In genomic region chr6:40587240-40588069, GRCh38 we compare ENCODE assay signal across 8 cellular contexts. TPM values are rescaled to one million over a fixed set of nuclear protein-coding genes. Genes with fewer than 3 reads are reported as not detected.
A peak's percentile ranks its signal among the peaks of the same experiment; 100 is the strongest.
DNase-seq lines count a peak whose midpoint lies in the region; ATAC-seq and TF ChIP-seq lines count a peak whose summit lies in the region.

Gene LRFN2 (minus strand): TSS chr6:40587364.

- intact Hi-C loops in Right ventricle myocardium superior (cut with DNase I) = loop anchor here (10.0 kb wide), 1 partner anchor 263 kb away; no protein-coding TSS in a partner anchor
- intact Hi-C loops in tibial artery (cut with DNase I; ENCODE audit: low total_unique reads) = no loop called here

- H3K4me3 ChIP-seq in tibial artery = peak within 1 kb of the TSS; percentile 45 to 55

- no peaks in the 10 kb centered on the region for H3K36me3 Mint-ChIP-seq in activated naive CD8-positive, alpha-beta T cell treated with anti-CD3 and anti-CD28 coated beads for 36 hours

- DNase-seq in AML-193 (lab: John Stamatoyannopoulos, UW) (peak; percentile 58 to 62), GM19240 (ENCODE audit: insufficient read length, low spot score) (peak; percentile 44), HuH-7 (ENCODE audit: low spot score) (peak; percentile 62), SHP77 (lab: John Stamatoyannopoulos, UW) (peak; percentile 60 to 78), Right ventricle myocardium superior (peak; percentile 79), pons (ENCODE audit: low spot score) (peak; percentile 20), tibial artery (peak; percentile 49 to 70)
- peak; percentile 80 for DNase-seq in activated naive CD8-positive, alpha-beta T cell treated with anti-CD3 and anti-CD28 coated beads for 36 hours

- H3K4me3 Mint-ChIP-seq in activated naive CD8-positive, alpha-beta T cell treated with anti-CD3 and anti-CD28 coated beads for 36 hours = peak within 1 kb of the TSS; percentile 76

- peak; percentile 71 to 72 for TF ChIP-seq CTCF in tibial artery (IDR thresholded peaks at IDR 0.05)

- no peak within 1 kb of the TSS for H3K27ac Mint-ChIP-seq in activated naive CD8-positive, alpha-beta T cell treated with anti-CD3 and anti-CD28 coated beads for 36 hours

- ATAC-seq in Right ventricle myocardium superior (ENCODE audit: poor library complexity) = peak; percentile 97

- peaks cover 57% of the 10 kb centered on the region for H3K27me3 Mint-ChIP-seq in activated naive CD8-positive, alpha-beta T cell treated with anti-CD3 and anti-CD28 coated beads for 36 hours

- H3K36me3 ChIP-seq in tibial artery = no peaks in the 10 kb centered on the region

- H3K9me3 ChIP-seq in tibial artery = no peaks in the 10 kb centered on the region

- no peaks in the 10 kb centered on the region for H3K9me3 Mint-ChIP-seq in activated naive CD8-positive, alpha-beta T cell treated with anti-CD3 and anti-CD28 coated beads for 36 hours

- H3K27me3 ChIP-seq in tibial artery = peaks cover 0 to 74% of the 10 kb centered on the region in 2 donors

- H3K4me1 Mint-ChIP-seq in activated naive CD8-positive, alpha-beta T cell treated with anti-CD3 and anti-CD28 coated beads for 36 hours = peaks cover 3% of the 10 kb centered on the region

- H3K4me1 ChIP-seq in tibial artery = peaks cover 0 to 25% (median 20%) of the 10 kb centered on the region in 4 donors

- no peak within 1 kb of the TSS for H3K27ac ChIP-seq in tibial artery

RNA-seq across cellular contexts. Expression of gene LRFN2, which starts in this region (rescaled TPM):
- total RNA-seq in activated naive CD8-positive, alpha-beta T cell treated with anti-CD3 and anti-CD28 coated beads for 36 hours = not detected
- not detected for total RNA-seq in Right ventricle myocardium superior

Comparison
In these comparisons a context has a peak if more than half of its experiments do, and no peak if none do; other contexts are left out.
1. Peak in DNase-seq in activated naive CD8-positive, alpha-beta T cell treated with anti-CD3 and anti-CD28 coated beads for 36 hours; RNA of the gene not detected or under 1 TPM.
2. Peak in DNase-seq and ATAC-seq in Right ventricle myocardium superior; RNA of the gene not detected or under 1 TPM.
3. DNase-seq: peak in every context shown above with its lines; median percentile 80 in activated naive CD8-positive, alpha-beta T cell treated with anti-CD3 and anti-CD28 coated beads for 36 hours; 79 in Right ventricle myocardium superior; 69 in SHP77; 62 in HuH-7; 60 in AML-193; 60 in tibial artery; 44 in GM19240; 20 in pons.